In the genomic region with DNA sequence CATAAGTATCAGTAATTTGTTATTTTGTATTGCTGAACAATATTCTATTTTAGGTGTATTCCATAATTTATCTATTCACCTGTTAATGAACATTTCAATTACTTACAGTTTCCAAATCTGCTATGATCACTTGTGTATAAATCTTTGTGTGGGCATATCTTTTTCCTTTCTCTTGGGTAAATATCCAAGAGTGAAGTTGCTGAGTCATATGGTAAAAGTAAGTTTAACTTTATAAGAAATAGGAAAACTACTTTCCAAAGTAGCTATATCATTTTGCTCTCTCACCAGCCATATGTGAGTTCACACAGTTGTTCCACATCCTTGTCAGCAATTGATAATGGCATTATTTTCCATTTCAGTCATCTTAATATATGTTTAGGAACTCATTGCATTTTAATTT, we compare ENCODE assay signal across 9 cellular contexts.
"Had no signal": no experiment of that assay in that cellular context is flagged by ENCODE, and none has a peak within 500 bp of the region (broad histone marks: within the 10 kb centered on the region; RNA-seq: fewer than 3 reads in every experiment).

No MANE protein-coding gene starts in this region.

- DNase-seq: H9, HCEC 1CT, KG1 had no signal

- FAIRE-seq: H1, H54, HepG2, K562 had no signal

- H3K4me2 ChIP-seq: GM23338 had no signal

- H3K27ac ChIP-seq: HL-60 had no signal

- ATAC-seq: GM23338, HepG2, K562 had no signal

- H3K4me3 ChIP-seq: GM23338, K562 had no signal

- H2AFZ ChIP-seq: GM23338 had no signal
